ENCODE assay signal across 9 cellular contexts in genomic region chr11:126391970-126392637, GRCh38. TPM values are rescaled to one million over a fixed set of nuclear protein-coding genes. Genes with fewer than 3 reads are reported as not detected.
DNase-seq lines count a peak whose midpoint lies in the region; ATAC-seq, FAIRE-seq and TF ChIP-seq lines count a peak whose summit lies in the region.
"Had no signal": no experiment of that assay in that cellular context is flagged by ENCODE, and none has a peak within 500 bp of the region (broad histone marks: within the 10 kb centered on the region; RNA-seq: fewer than 3 reads in every experiment).

No MANE protein-coding gene starts in this region.

- TF ChIP-seq POLR2A in A549 (IDR thresholded peaks at IDR 0.05; ENCODE audit: low read length) = no peak

- TF ChIP-seq RAD21 in A549 (conservative IDR thresholded peaks at IDR 0.05 in 1 of 2, IDR thresholded peaks at IDR 0.05 in 1 of 2) = no peak

- ATAC-seq in A549 = peak; percentile 39 to 69; a peak in 4 of 6 replicates
- ATAC-seq in GM19463 (IDR thresholded peaks at IDR 0.05; ENCODE audit: unreplicated experiment) = peak; percentile 84
- no peak for ATAC-seq in HG03025 (IDR thresholded peaks at IDR 0.05; ENCODE audit: low FRiP score, unreplicated experiment)

- no peaks in the 10 kb centered on the region for H3K9me3 ChIP-seq in A549
- H3K9me3 ChIP-seq: vagina had no signal

- POLR2A ChIA-PET in A549 (lab: Yijun Ruan, JAX) = no interaction called here

- DNase-seq in A549 (ENCODE audit: low read depth in 1 of 2, low spot score in 1 of 2) = peak in 1 of 2 experiments; percentile 14
- DNase-seq in Kasumi-1 (lab: John Stamatoyannopoulos, UW) = peak; percentile 55 to 77
- peak in 34 of 56 donors; percentile 9 to 70 (median 42) for DNase-seq in nucleus accumbens (lab: John Stamatoyannopoulos, UW)
- no peak for DNase-seq in AG20443 (ENCODE audit: low spot score)
- DNase-seq in DMS53 treated with DMSO at 0.1 percent for 48 hours (lab: John Stamatoyannopoulos, UW; ENCODE audit: unreplicated experiment) = no peak

- FAIRE-seq in A549 (lab: Jason Lieb, UNC) = no peak

- 86% methylated on average over 8 of the region's 8 CpGs for WGBS in A549 (ENCODE audit: missing lambda C conversion rate)

- no peak for TF ChIP-seq EP300 in A549 (IDR thresholded peaks at IDR 0.05)

- no peak overlapping the region for H3K4me3 ChIP-seq in A549
- H3K4me3 ChIP-seq: vagina had no signal

- TF ChIP-seq CTCF in A549 (IDR thresholded peaks at IDR 0.05) = no peak

- CTCF ChIA-PET in A549 (lab: Yijun Ruan, JAX) = interaction anchor here (1.0 to 1.2 kb wide), 2 partner anchors 12 to 81 kb away, joined by 3 read pairs; no protein-coding TSS in a partner anchor

- no peak overlapping the region for H3K27ac ChIP-seq in A549
- H3K27ac ChIP-seq in cingulate gyrus (ENCODE audit: low read depth, low read length) = peak overlapping the region; percentile 51
- H3K27ac ChIP-seq: vagina had no signal

- H3K4me2 ChIP-seq in A549 = no peak overlapping the region

- no peaks in the 10 kb centered on the region for H3K4me1 ChIP-seq in A549

TF ChIP-seq in A549, 52 proteins besides CTCF, POLR2A, EP300 and RAD21:
- TF ChIP-seq HOXA7 (CRISPR knock-in tag; IDR thresholded peaks at IDR 0.05) (no peak), MAZ (IDR thresholded peaks at IDR 0.05; ENCODE audit: borderline replicate concordance, low read depth, low read length) (no peak), FOXS1 (CRISPR knock-in tag; IDR thresholded peaks at IDR 0.05) (no peak), RNF2 (IDR thresholded peaks at IDR 0.05; ENCODE audit: borderline replicate concordance, low read depth) (no peak), ZC3H11A (IDR thresholded peaks at IDR 0.05) (no peak), BCL3 (IDR thresholded peaks at IDR 0.05) (no peak), ZNF302 (CRISPR knock-in tag; IDR thresholded peaks at IDR 0.05) (no peak), REST (IDR thresholded peaks at IDR 0.05) (no peak), KDM5A (IDR thresholded peaks at IDR 0.05) (no peak), USF2 (IDR thresholded peaks at IDR 0.05) (no peak), JUNB (IDR thresholded peaks at IDR 0.05) (no peak), NR3C1 (IDR thresholded peaks at IDR 0.05) (no peak), CHD4 (IDR thresholded peaks at IDR 0.05; ENCODE audit: borderline replicate concordance) (no peak), JUN (IDR thresholded peaks at IDR 0.05) (no peak)
- TF ChIP-seq, protein P1, sequence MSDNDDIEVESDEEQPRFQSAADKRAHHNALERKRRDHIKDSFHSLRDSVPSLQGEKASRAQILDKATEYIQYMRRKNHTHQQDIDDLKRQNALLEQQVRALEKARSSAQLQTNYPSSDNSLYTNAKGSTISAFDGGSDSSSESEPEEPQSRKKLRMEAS (IDR thresholded peaks at IDR 0.05) = no peak
TF ChIP-seq in A549: peak in this region for 0.

RNA-seq across cellular contexts. Expression of gene ST3GAL4, which starts 36.6 kb away (rescaled TPM):
- 11.9 and 17.3 TPM in 2 replicates for polyA plus RNA-seq in A549 (2011; rRNA removed)
- 25.4 and 31.5 TPM in 2 replicates for polyA plus RNA-seq in A549 (2012; cell fraction: cytosol; rRNA removed)
- polyA plus RNA-seq in A549 (2012; cell fraction: nucleus; rRNA removed) = 28.4 and 28.9 TPM in 2 replicates
- 16.5 to 19.7 TPM (median 17.5 TPM) in 3 replicates for polyA plus RNA-seq in A549 (2017; fragmentation: RNase III; extraction: RNeasy Plus Mini Kit Qiagen cat#74134 plus additional on column Dnase treatment)
- polyA minus RNA-seq in A549 (2011; rRNA and poly(A)+ RNA removed) = 17.9 and 19.2 TPM in 2 replicates

Comparison
In these comparisons a context has a peak if more than half of its experiments do, and no peak if none do; other contexts are left out.
1. DNase-seq: peak in Kasumi-1 (2 of 2) and nucleus accumbens (34 of 56); none in AG20443 (single experiment) and DMS53 treated with DMSO at 0.1 percent for 48 hours (single experiment).